8 cellular contexts compared by ENCODE assay signal in the genomic region with DNA sequence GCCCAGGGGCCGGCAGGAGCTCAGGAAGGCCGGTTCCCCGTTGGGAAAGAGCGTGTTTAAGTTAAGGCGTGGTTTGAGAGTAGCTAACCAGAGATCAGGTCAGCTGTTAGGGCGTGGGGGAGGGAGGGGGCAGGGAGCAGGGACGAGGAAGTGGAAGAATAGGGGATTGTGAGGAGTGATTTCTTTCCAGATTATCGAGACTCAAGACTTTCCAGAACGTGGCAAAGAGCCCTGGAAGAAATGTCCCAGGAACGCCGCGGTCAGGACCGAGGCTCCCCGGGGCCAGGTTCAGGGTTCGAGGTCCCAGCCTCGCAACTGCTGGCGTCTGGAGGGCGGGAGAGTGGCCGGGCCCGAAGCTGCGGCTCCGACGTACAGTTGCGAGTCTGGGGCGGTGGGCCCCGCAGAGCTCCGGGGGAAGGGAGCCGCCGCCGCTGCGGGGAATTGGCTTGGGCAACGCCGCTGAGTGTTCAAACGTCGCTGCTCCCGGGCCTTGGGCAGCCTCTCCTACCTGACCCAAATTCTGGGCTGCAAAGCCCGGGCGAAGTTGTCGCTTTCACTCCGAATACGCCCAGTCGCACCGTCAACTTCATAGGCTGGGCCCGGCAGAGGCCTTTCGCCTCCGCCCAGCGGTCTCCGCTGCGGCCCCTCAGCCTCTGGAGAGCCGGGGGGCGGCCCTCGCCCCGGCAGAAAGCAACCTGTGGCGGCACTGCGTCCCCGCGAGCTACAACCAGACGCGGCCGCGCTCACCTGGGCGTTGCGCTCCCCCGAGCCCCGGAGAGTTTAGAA. TPM values are rescaled to one million over a fixed set of nuclear protein-coding genes. Genes with fewer than 3 reads are reported as not detected.
A peak's percentile ranks its signal among the peaks of the same experiment; 100 is the strongest.
DNase-seq lines count a peak whose midpoint lies in the region; ATAC-seq lines count a peak whose summit lies in the region.

No MANE protein-coding gene starts in this region.

- no peaks in the 10 kb centered on the region for H3K9me3 ChIP-seq in effector memory CD4-positive, alpha-beta T cell (ENCODE audit: control insufficient read depth, low read length)

- H3K4me1 Mint-ChIP-seq in naive thymus-derived CD8-positive, alpha-beta T cell, result peaks cover 13 to 35% (median 27%) of the 10 kb centered on the region in 4 donors

- ATAC-seq in naive thymus-derived CD8-positive, alpha-beta T cell, result peak; percentile 48
- no peak for ATAC-seq in HG03097 (IDR thresholded peaks at IDR 0.05; ENCODE audit: low FRiP score, unreplicated experiment)
- no peak for ATAC-seq in HG02852 (IDR thresholded peaks at IDR 0.05; ENCODE audit: unreplicated experiment)

- H3K4me3 ChIP-seq in effector memory CD4-positive, alpha-beta T cell (ENCODE audit: insufficient read depth, low read depth, low read length, poor library complexity, severe bottlenecking), result peak overlapping the region; percentile 53

- POLR2A ChIA-PET in naive thymus-derived CD8-positive, alpha-beta T cell (lab: Charles Lee), result no interaction called here

- H3K27me3 Mint-ChIP-seq in naive thymus-derived CD8-positive, alpha-beta T cell, result peaks cover 37 to 54% (median 50%) of the 10 kb centered on the region in 5 donors

- peaks cover 65% of the 10 kb centered on the region for H3K27me3 ChIP-seq in effector memory CD4-positive, alpha-beta T cell (replicated peaks; ENCODE audit: control insufficient read depth, insufficient read depth, low read length, poor library complexity, severe bottlenecking)

- H3K36me3 Mint-ChIP-seq in naive thymus-derived CD8-positive, alpha-beta T cell, result peaks cover 23 to 38% (median 35%) of the 10 kb centered on the region in 3 donors

- no peak overlapping the region for H3K27ac ChIP-seq in effector memory CD4-positive, alpha-beta T cell (ENCODE audit: insufficient read depth, low read length, poor library complexity, severe bottlenecking)

- peaks cover 0 to 7% (median 0%) of the 10 kb centered on the region in 9 donors for H3K9me3 Mint-ChIP-seq in naive thymus-derived CD8-positive, alpha-beta T cell

- H3K4me3 Mint-ChIP-seq in naive thymus-derived CD8-positive, alpha-beta T cell, result peak overlapping the region; percentile 21 to 85 (median 66)

- DNase-seq in ELR (ENCODE audit: low read depth) (peak; percentile 56), LHCN-M2 (ENCODE audit: low read depth) (peak; percentile 29), Kasumi-1 (lab: John Stamatoyannopoulos, UW) (no peak)
- DNase-seq in effector memory CD4-positive, alpha-beta T cell, result no peak
- peak in 1 of 10 donors; percentile 19 for DNase-seq in naive thymus-derived CD8-positive, alpha-beta T cell
- no peak for DNase-seq in activated effector memory CD4-positive, alpha-beta T cell treated with Interleukin-2 at 50 U/mL for 16 hours

- H3K4me1 ChIP-seq in effector memory CD4-positive, alpha-beta T cell (ENCODE audit: control insufficient read depth, insufficient read depth, low read length, poor library complexity, severe bottlenecking), result peaks cover 40% of the 10 kb centered on the region

- no peaks in the 10 kb centered on the region for H3K36me3 ChIP-seq in effector memory CD4-positive, alpha-beta T cell (ENCODE audit: control insufficient read depth, insufficient read depth, low read length)

- H3K27ac Mint-ChIP-seq in naive thymus-derived CD8-positive, alpha-beta T cell, result no peak overlapping the region

RNA-seq across cellular contexts. Expression of a gene that starts 9.5 kb away (rescaled TPM):
- total RNA-seq in LHCN-M2 (2014; rRNA removed), result 3.0 and 4.1 TPM in 2 replicates
- polyA plus RNA-seq in LHCN-M2 (2012), result 2.2 TPM
- total RNA-seq in naive thymus-derived CD8-positive, alpha-beta T cell, result not detected
- not detected for polyA plus RNA-seq in naive thymus-derived CD8-positive, alpha-beta T cell

RNA-seq across cellular contexts. Expression of a gene that starts 34.8 kb away (rescaled TPM):
- 72.8 and 76.8 TPM in 2 replicates for total RNA-seq in LHCN-M2 (2014; rRNA removed)
- 121 TPM for polyA plus RNA-seq in LHCN-M2 (2012)
- total RNA-seq in naive thymus-derived CD8-positive, alpha-beta T cell, result 10 to 100 TPM; 46.2 to 52.3 TPM
- polyA plus RNA-seq in naive thymus-derived CD8-positive, alpha-beta T cell, result 100 to 1,000 TPM in 2 of 3 donors, 10 to 100 TPM in 1; 99.4 to 118 (median 109) TPM

Comparison
In these comparisons a context has a peak if more than half of its experiments do, and no peak if none do; other contexts are left out.
1. DNase-seq: peak in ELR (single experiment) and LHCN-M2 (single experiment); none in effector memory CD4-positive, alpha-beta T cell (0 of 3), activated effector memory CD4-positive, alpha-beta T cell treated with Interleukin-2 at 50 U/mL for 16 hours (single experiment) and Kasumi-1 (0 of 2).
2. ATAC-seq: peak in naive thymus-derived CD8-positive, alpha-beta T cell (2 of 2); none in HG03097 (single experiment) and HG02852 (single experiment).